8 cellular contexts compared by ENCODE assay signal in genomic region chr1:58786184-58786926, GRCh38. TPM values are rescaled to one million over a fixed set of nuclear protein-coding genes. Genes with fewer than 3 reads are reported as not detected.
A peak's percentile ranks its signal among the peaks of the same experiment; 100 is the strongest.
DNase-seq lines count a peak whose midpoint lies in the region; ATAC-seq, FAIRE-seq and TF ChIP-seq lines count a peak whose summit lies in the region.
"Had no signal": no experiment of that assay in that cellular context is flagged by ENCODE, and none has a peak within 500 bp of the region (broad histone marks: within the 10 kb centered on the region; RNA-seq: fewer than 3 reads in every experiment).

No MANE protein-coding gene starts in this region.

- peak; percentile 12 for DNase-seq in HFFc6
- DNase-seq in keratinocyte (ENCODE audit: low read depth, low spot score): no peak
- DNase-seq in stromal cell of bone marrow (ENCODE audit: low read depth): peak; percentile 15
- DNase-seq in activated CD8-positive, alpha-beta memory T cell treated with anti-CD3 and anti-CD28 coated beads, Interleukin-2, amount 50 U/mL, for 48 hours: no peak
- DNase-seq: KG1 had no signal

- ATAC-seq in GM18909 (IDR thresholded peaks at IDR 0.05; ENCODE audit: poor library complexity, unreplicated experiment) (no peak), GM19467 (IDR thresholded peaks at IDR 0.05; ENCODE audit: unreplicated experiment) (no peak)

- H3K4me3 ChIP-seq in keratinocyte (ENCODE audit: control insufficient read depth in 2 of 3, extremely low read depth in 1 of 3, insufficient read depth in 2 of 3, low read depth in 1 of 3, low read length in 3 of 3): no peak overlapping the region

- H3K9me3 Mint-ChIP-seq in HFFc6: peaks cover 26% of the 10 kb centered on the region

- H3K79me2 ChIP-seq in keratinocyte (ENCODE audit: control insufficient read depth, insufficient read depth, low read length): peaks cover 24% of the 10 kb centered on the region

- dilution Hi-C loops in keratinocyte (cut with MboI; ENCODE audit: extremely low pct_ligation_motif_present, low sequenced_read_pairs): no loop called here

- peaks cover 21% of the 10 kb centered on the region for H3K27me3 Mint-ChIP-seq in HFFc6 (ENCODE audit: insufficient read depth)

- no peaks in the 10 kb centered on the region for H3K9me1 ChIP-seq in keratinocyte (ENCODE audit: control insufficient read depth, extremely low read depth, insufficient read depth, low read length)

- peaks cover 36% of the 10 kb centered on the region for H3K4me1 Mint-ChIP-seq in HFFc6 (ENCODE audit: low read depth)

- peak overlapping the region; percentile 97 for H3K4me3 Mint-ChIP-seq in HFFc6

- H2AFZ ChIP-seq in keratinocyte (ENCODE audit: control insufficient read depth, low read length): no peak overlapping the region

- H4K20me1 ChIP-seq in keratinocyte (ENCODE audit: control insufficient read depth, extremely low read depth, insufficient read depth, low read length): peaks cover 17% of the 10 kb centered on the region

- no peaks in the 10 kb centered on the region for H3K27me3 ChIP-seq in keratinocyte (ENCODE audit: control insufficient read depth, extremely low read depth, insufficient read depth, low read length)

- peaks cover 37% of the 10 kb centered on the region for H3K36me3 Mint-ChIP-seq in HFFc6 (ENCODE audit: low read depth)

- peaks cover 3 to 7% of the 10 kb centered on the region in 2 experiments for H3K36me3 ChIP-seq in keratinocyte (ENCODE audit: control insufficient read depth in 2 of 2, extremely low read depth in 1 of 2, insufficient read depth in 2 of 2, low read length in 2 of 2)

- peak overlapping the region; percentile 96 for H3K4me2 ChIP-seq in keratinocyte (ENCODE audit: control insufficient read depth, extremely low read depth, insufficient read depth, low read depth, low read length)

- H3K9me3 ChIP-seq in keratinocyte (ENCODE audit: control insufficient read depth, low read depth, low read length): peaks cover 2% of the 10 kb centered on the region

- H3K9ac ChIP-seq in keratinocyte (ENCODE audit: control insufficient read depth, extremely low read depth, insufficient read depth, low read length): peak overlapping the region; percentile 100

- H3K27ac Mint-ChIP-seq in HFFc6: peak overlapping the region; percentile 100

- peaks cover 15% of the 10 kb centered on the region for H3K4me1 ChIP-seq in keratinocyte (ENCODE audit: control insufficient read depth, extremely low read depth, insufficient read depth, low read length)

- H3K27ac ChIP-seq in angular gyrus (ENCODE audit: low read depth, low read length): peak overlapping the region; percentile 67
- H3K27ac ChIP-seq in keratinocyte (ENCODE audit: control insufficient read depth, insufficient read depth, low read length): peak overlapping the region; percentile 99

- FAIRE-seq in keratinocyte (lab: Jason Lieb, UNC): no peak

- no peak for TF ChIP-seq CTCF in HFFc6 (IDR thresholded peaks at IDR 0.05)
- TF ChIP-seq CTCF in keratinocyte (optimal IDR thresholded peaks at IDR 0.05 in 1 of 3, IDR thresholded peaks at IDR 0.05 in 1 of 3, conservative IDR thresholded peaks at IDR 0.05 in 1 of 3; ENCODE audit: extremely low read depth in 1 of 3, insufficient read depth in 2 of 3, low read length in 3 of 3): no peak

RNA-seq across cellular contexts. Expression of gene JUN, which starts 2.5 kb away (rescaled TPM):
- 10 to 100 TPM; 80.5 to 91.1 (median 82.2) TPM for total RNA-seq in HFFc6 (2021; fragmentation: NEBNext Ultra II Directional; extraction: Animal tissue kit (Norgen Biotek cat#: 25700))
- 31.2 to 83.1 TPM (median 70.1 TPM) in 3 replicates for polyA plus RNA-seq in keratinocyte
- polyA plus RNA-seq in keratinocyte (2011; ENCODE audit: low read depth): 322 TPM
- 20.0 and 37.1 TPM in 2 replicates for polyA plus RNA-seq in keratinocyte (2011; cell fraction: cytosol; rRNA removed)
- 170 and 226 TPM in 2 replicates for polyA plus RNA-seq in keratinocyte (2011; cell fraction: nucleus; rRNA removed)
- 43.2 and 179 TPM in 2 replicates for polyA plus RNA-seq in keratinocyte (2012; ENCODE audit: low replicate concordance)
- polyA minus RNA-seq in keratinocyte: 28.4 to 46.4 TPM (median 36.4 TPM) in 3 replicates
- 76.4 TPM for polyA minus RNA-seq in keratinocyte (2011; cell fraction: cytosol; rRNA and poly(A)+ RNA removed)
- polyA minus RNA-seq in keratinocyte (2011; cell fraction: nucleus; rRNA and poly(A)+ RNA removed): 198 and 206 TPM in 2 replicates

Comparison
In these comparisons a context has a peak if more than half of its experiments do, and no peak if none do; other contexts are left out.
1. DNase-seq: peak in HFFc6 (single experiment) and stromal cell of bone marrow (single experiment); none in keratinocyte (single experiment) and activated CD8-positive, alpha-beta memory T cell treated with anti-CD3 and anti-CD28 coated beads, Interleukin-2, amount 50 U/mL, for 48 hours (single experiment).